In genomic region chr4:15779336-15779735, GRCh38 we compare ENCODE assay signal across 8 cellular contexts. TPM values are rescaled to one million over a fixed set of nuclear protein-coding genes. Genes with fewer than 3 reads are reported as not detected.
DNase-seq lines count a peak whose midpoint lies in the region; ATAC-seq and TF ChIP-seq lines count a peak whose summit lies in the region.

No MANE protein-coding gene starts in this region.

- intact Hi-C loops in posterior cingulate gyrus (cut with DNase I): no loop called here

- DNase-seq in LHCN-M2 (ENCODE audit: low read depth) (peak; percentile 33), hippocampal formation (lab: John Stamatoyannopoulos, UW) (peak; percentile 19 to 42), posterior cingulate gyrus (peak in 8 of 10 donors; percentile 37 to 91 (median 52)), NCI-H1436 treated with DMSO at 0.1 percent for 48 hours (lab: John Stamatoyannopoulos, UW) (no peak)
- no peak for DNase-seq in activated CD4-positive, CD25-positive, alpha-beta regulatory T cell (lab: John Stamatoyannopoulos, UW)

- peak overlapping the region; percentile 88 for H3K4me2 ChIP-seq in DOHH2 (ENCODE audit: low read length)

- H3K9me2 ChIP-seq in DOHH2 (replicated peaks; ENCODE audit: control insufficient read depth, low read length): no peaks in the 10 kb centered on the region

- H3K27ac ChIP-seq in DOHH2 (ENCODE audit: low read depth, low read length) (peak overlapping the region; percentile 95), angular gyrus (ENCODE audit: low read depth, low read length) (peak overlapping the region; percentile 8)

- peaks cover 61% of the 10 kb centered on the region for H3K36me3 ChIP-seq in DOHH2 (ENCODE audit: control insufficient read depth, low read length)

- H3K27me3 ChIP-seq in DOHH2 (ENCODE audit: control insufficient read depth, low read length): no peaks in the 10 kb centered on the region

- peaks cover 70% of the 10 kb centered on the region for H3K4me1 ChIP-seq in DOHH2 (ENCODE audit: control insufficient read depth, low read length)

- no peak for ATAC-seq in GM21825 (IDR thresholded peaks at IDR 0.05; ENCODE audit: unreplicated experiment)

- H4K20me1 ChIP-seq in DOHH2 (ENCODE audit: control insufficient read depth, insufficient read depth, low read depth, low read length): no peaks in the 10 kb centered on the region

- peaks cover 42% of the 10 kb centered on the region for H3F3A ChIP-seq in DOHH2 (ENCODE audit: control insufficient read depth, insufficient read depth)

- no peaks in the 10 kb centered on the region for H3K9me3 ChIP-seq in DOHH2 (ENCODE audit: control insufficient read depth, insufficient read depth, low read length)

- H3K4me3 ChIP-seq in DOHH2 (ENCODE audit: low read length): peak overlapping the region; percentile 90

- TF ChIP-seq CTCF in DOHH2 (IDR thresholded peaks at IDR 0.05; ENCODE audit: low read depth, low read length, poor library complexity, severe bottlenecking): peak; percentile 16

- H3K79me2 ChIP-seq in DOHH2 (ENCODE audit: control insufficient read depth, low read length): peaks cover 67% of the 10 kb centered on the region

RNA-seq across cellular contexts. Expression of gene CD38, which starts 1.2 kb away (rescaled TPM):
- total RNA-seq in LHCN-M2 (2014; rRNA removed): not detected in 2 replicates
- not detected for polyA plus RNA-seq in LHCN-M2 (2012)

Comparison
In these comparisons a context has a peak if more than half of its experiments do, and no peak if none do; other contexts are left out.
1. DNase-seq: peak in LHCN-M2 (single experiment), hippocampal formation (2 of 2) and posterior cingulate gyrus (8 of 10); none in activated CD4-positive, CD25-positive, alpha-beta regulatory T cell (0 of 4) and NCI-H1436 treated with DMSO at 0.1 percent for 48 hours (single experiment).